22 cellular contexts compared by ENCODE assay signal in genomic region chr16:19180741-19181140, GRCh38. TPM values are rescaled to one million over a fixed set of nuclear protein-coding genes. Genes with fewer than 3 reads are reported as not detected.
"Had no signal": no experiment of that assay in that cellular context is flagged by ENCODE, and none has a peak within 500 bp of the region (broad histone marks: within the 10 kb centered on the region; RNA-seq: fewer than 3 reads in every experiment).

No MANE protein-coding gene starts in this region.

- H3K4me1 ChIP-seq: Peyer's patch, SJCRH30 had no signal

- H3K36me3 ChIP-seq: Peyer's patch had no signal

- H3K27me3 ChIP-seq: Peyer's patch, SJCRH30 had no signal

- H3K9me3 ChIP-seq: Peyer's patch, SJCRH30 had no signal

- DNase-seq: KBM-7, NCI-H1092 treated with DMSO at 0.1 percent for 48 hours, NCI-H1436, NCI-H187, NCI-H2029, NCI-H2081 treated with DMSO at 0.1 percent for 48 hours, NCI-H2171, NCI-H226, NCI-H446, NCI-H510A, NCI-H524 treated with DMSO at 0.1 percent for 48 hours, NCI-H69, NCI-H774, OCI-M1, PC-9, Peyer's patch, SHP77 treated with DMSO at 0.1 percent for 48 hours, SJCRH30 had no signal

- H3K9me3 Mint-ChIP-seq: IgD-negative memory B cell had no signal

- H3K27ac ChIP-seq: PC-9, Peyer's patch, SJCRH30 had no signal

- ATAC-seq: Right ventricle myocardium inferior had no signal

- H3K27ac Mint-ChIP-seq: IgD-negative memory B cell had no signal

- H3K4me3 Mint-ChIP-seq: IgD-negative memory B cell had no signal

- H3K4me3 ChIP-seq: PC-9, Peyer's patch, SJCRH30 had no signal

RNA-seq across cellular contexts. Expression of gene SYT17, which starts 12.7 kb away (rescaled TPM):
- total RNA-seq: LHCN-M2, MCF 10A had no signal
